ENCODE assay signal across 11 cellular contexts in the genomic region with DNA sequence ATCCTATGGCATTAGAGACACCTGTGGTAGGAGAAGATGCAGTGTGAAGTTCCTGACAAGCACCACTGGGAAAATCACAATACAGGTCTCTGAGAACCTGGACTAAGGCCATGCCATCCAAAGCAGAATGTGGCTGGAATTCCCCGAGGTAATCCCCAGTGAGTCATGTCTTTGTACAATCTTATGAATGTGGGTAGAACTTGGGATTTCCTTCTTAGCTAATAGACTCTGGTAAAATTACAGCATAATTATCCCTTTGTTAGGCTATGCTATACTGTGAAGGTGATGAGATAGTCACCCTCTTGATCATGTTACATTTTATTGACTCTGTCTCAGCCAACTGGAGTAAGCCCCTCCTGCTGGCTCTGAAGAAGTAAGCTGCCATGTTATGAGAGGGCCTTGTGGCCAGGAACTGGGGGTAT.
DNase-seq lines count a peak whose midpoint lies in the region; ATAC-seq, FAIRE-seq and TF ChIP-seq lines count a peak whose summit lies in the region.
"Had no signal": no experiment of that assay in that cellular context is flagged by ENCODE, and none has a peak within 500 bp of the region (broad histone marks: within the 10 kb centered on the region; RNA-seq: fewer than 3 reads in every experiment).

No MANE protein-coding gene starts in this region.

- H3K27ac ChIP-seq in ovary = no peak overlapping the region
- H3K27ac ChIP-seq: HL-60, lower lobe of right lung had no signal

- no peaks in the 10 kb centered on the region for H3K27me3 ChIP-seq in ovary

- intact Hi-C loops in ovary (cut with DNase I) = no loop called here

- DNase-seq in stimulated activated CD4-positive, alpha-beta T cell treated with anti-CD3 and anti-CD28 coated beads, Interleukin-15, amount 100 ng/mL, for 24 hours = peak; percentile 7
- DNase-seq in stimulated activated CD4-positive, alpha-beta T cell treated with anti-CD3 and anti-CD28 coated beads, Interleukin-2, amount 100 ng/mL, for 48 hours = no peak
- DNase-seq in astrocyte of the spinal cord (ENCODE audit: low read depth, low spot score) (peak; percentile 9), urothelium cell line (ENCODE audit: low spot score) (peak; percentile 53), ovary (no peak)
- DNase-seq: lower lobe of right lung had no signal

- no peak for FAIRE-seq in urothelium cell line (lab: Jason Lieb, UNC)

- peak; percentile 52 for ATAC-seq in HG03159 (IDR thresholded peaks at IDR 0.05; ENCODE audit: unreplicated experiment)
- ATAC-seq in GM21528 (IDR thresholded peaks at IDR 0.05; ENCODE audit: low FRiP score, unreplicated experiment) = no peak
- ATAC-seq in HG03135 (IDR thresholded peaks at IDR 0.05; ENCODE audit: unreplicated experiment) = no peak
- ATAC-seq: SK-N-SH treated with all-trans-retinoic acid at 6 μM for 48 hours had no signal

- TF ChIP-seq EP300 in ovary (IDR thresholded peaks at IDR 0.05) = no peak

- H3K4me1 ChIP-seq in ovary (ENCODE audit: insufficient read depth) = no peaks in the 10 kb centered on the region
- H3K4me1 ChIP-seq: lower lobe of right lung had no signal

- no peak overlapping the region for H3K4me3 ChIP-seq in astrocyte of the spinal cord (ENCODE audit: low read depth, low read length)
- no peak overlapping the region for H3K4me3 ChIP-seq in ovary
- H3K4me3 ChIP-seq: lower lobe of right lung had no signal

- H3K9me3 ChIP-seq in ovary = no peaks in the 10 kb centered on the region
- H3K9me3 ChIP-seq: lower lobe of right lung had no signal

- TF ChIP-seq POLR2A in ovary (IDR thresholded peaks at IDR 0.05) = no peak

- TF ChIP-seq CTCF in astrocyte of the spinal cord (IDR thresholded peaks at IDR 0.05; ENCODE audit: low read depth, low read length) (no peak), ovary (IDR thresholded peaks at IDR 0.05) (no peak)

- in situ Hi-C loops in astrocyte of the spinal cord (cut with HindIII; ENCODE audit: low sequenced_read_pairs) = no loop called here

- 87 to 96% (median 91%) methylated on average over 1 of the region's 1 CpG for WGBS in ovary, 3 donors

- no peaks in the 10 kb centered on the region for H3K36me3 ChIP-seq in ovary
- H3K36me3 ChIP-seq: lower lobe of right lung had no signal

Comparison
In these comparisons a context has a peak if more than half of its experiments do, and no peak if none do; other contexts are left out.
1. DNase-seq: peak in stimulated activated CD4-positive, alpha-beta T cell treated with anti-CD3 and anti-CD28 coated beads, Interleukin-15, amount 100 ng/mL, for 24 hours (single experiment), astrocyte of the spinal cord (single experiment) and urothelium cell line (single experiment); none in stimulated activated CD4-positive, alpha-beta T cell treated with anti-CD3 and anti-CD28 coated beads, Interleukin-2, amount 100 ng/mL, for 48 hours (0 of 2) and ovary (0 of 5).